In the genomic region with DNA sequence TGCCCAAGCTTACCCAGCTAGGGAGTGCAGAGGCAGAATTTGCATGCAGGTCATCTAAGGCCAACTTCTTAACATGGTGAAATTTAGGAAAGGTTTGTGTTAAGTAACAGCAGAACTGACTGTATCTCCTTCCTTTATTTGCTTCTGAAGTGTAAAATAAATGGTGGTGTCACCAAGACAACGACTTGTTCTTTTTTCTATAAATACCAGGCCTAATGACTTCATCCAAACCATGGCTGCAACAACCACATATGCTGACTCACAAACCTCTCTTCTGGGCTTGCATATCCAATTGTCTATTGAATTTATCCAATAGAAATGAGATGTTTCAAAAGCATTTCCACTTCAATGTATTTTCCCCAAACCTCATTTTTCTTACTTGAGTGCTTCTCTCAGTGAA, we compare ENCODE assay signal across 19 cellular contexts. TPM values are rescaled to one million over a fixed set of nuclear protein-coding genes. Genes with fewer than 3 reads are reported as not detected.
DNase-seq lines count a peak whose midpoint lies in the region; ATAC-seq and TF ChIP-seq lines count a peak whose summit lies in the region.
"Had no signal": no experiment of that assay in that cellular context is flagged by ENCODE, and none has a peak within 500 bp of the region (broad histone marks: within the 10 kb centered on the region; RNA-seq: fewer than 3 reads in every experiment).

No MANE protein-coding gene starts in this region.

- peak overlapping the region; percentile 2; the same call in 1 of the 2 replicates for H3K4me3 Mint-ChIP-seq in HFFc6
- no peak overlapping the region for H3K4me3 Mint-ChIP-seq in activated CD8-positive, alpha-beta memory T cell treated with anti-CD3 and anti-CD28 coated beads, Interleukin-2, amount 10 ng/mL, durations not matched to agents 7 days and 5 days
- H3K4me3 Mint-ChIP-seq: activated CD4-positive, alpha-beta T cell treated with anti-CD3 and anti-CD28 coated beads, Interleukin-2, amount 10 ng/mL, durations not matched to agents 24 days and 14 days; B cell; GM23338; memory B cell had no signal

- no peaks in the 10 kb centered on the region for H3K27me3 Mint-ChIP-seq in HFFc6 (ENCODE audit: insufficient read depth)
- no peaks in the 10 kb centered on the region for H3K27me3 Mint-ChIP-seq in activated CD8-positive, alpha-beta memory T cell treated with anti-CD3 and anti-CD28 coated beads, Interleukin-2, amount 10 ng/mL, durations not matched to agents 7 days and 5 days
- H3K27me3 Mint-ChIP-seq: activated CD4-positive, alpha-beta T cell treated with anti-CD3 and anti-CD28 coated beads, Interleukin-2, amount 10 ng/mL, durations not matched to agents 24 days and 14 days; B cell had no signal

- in situ Hi-C loops in ACHN (cut with HindIII; ENCODE audit: low pct_ligation_motif_present, low pct_unique_long_range_greater_than_20kb, low sequenced_read_pairs) = no loop called here

- ATAC-seq in GM19351 (IDR thresholded peaks at IDR 0.05; ENCODE audit: unreplicated experiment) = no peak
- no peak for ATAC-seq in activated CD8-positive, alpha-beta memory T cell treated with anti-CD3 and anti-CD28 coated beads, Interleukin-2, amount 10 ng/mL, durations not matched to agents 7 days and 5 days
- ATAC-seq: GM23338, heart left ventricle had no signal

- H3K4me3 ChIP-seq in fibroblast of the aortic adventitia (ENCODE audit: low read depth, low read length) = no peak overlapping the region
- H3K4me3 ChIP-seq: GM23338, heart left ventricle, thoracic aorta had no signal

- peaks cover 34% of the 10 kb centered on the region for H3K4me1 Mint-ChIP-seq in HFFc6 (ENCODE audit: low read depth)
- no peaks in the 10 kb centered on the region for H3K4me1 Mint-ChIP-seq in activated CD8-positive, alpha-beta memory T cell treated with anti-CD3 and anti-CD28 coated beads, Interleukin-2, amount 10 ng/mL, durations not matched to agents 7 days and 5 days
- H3K4me1 Mint-ChIP-seq: activated CD4-positive, alpha-beta T cell treated with anti-CD3 and anti-CD28 coated beads, Interleukin-2, amount 10 ng/mL, durations not matched to agents 24 days and 14 days; B cell; GM23338; memory B cell had no signal

- H3K9me3 Mint-ChIP-seq in HFFc6 = no peaks in the 10 kb centered on the region
- H3K9me3 Mint-ChIP-seq in activated CD8-positive, alpha-beta memory T cell treated with anti-CD3 and anti-CD28 coated beads, Interleukin-2, amount 10 ng/mL, durations not matched to agents 7 days and 5 days (ENCODE audit: low read depth) = no peaks in the 10 kb centered on the region
- H3K9me3 Mint-ChIP-seq: activated CD4-positive, alpha-beta T cell treated with anti-CD3 and anti-CD28 coated beads, Interleukin-2, amount 10 ng/mL, durations not matched to agents 24 days and 14 days; GM23338 had no signal

- peak overlapping the region; percentile 87 for H3K27ac Mint-ChIP-seq in HFFc6
- no peak overlapping the region for H3K27ac Mint-ChIP-seq in activated CD8-positive, alpha-beta memory T cell treated with anti-CD3 and anti-CD28 coated beads, Interleukin-2, amount 10 ng/mL, durations not matched to agents 7 days and 5 days
- H3K27ac Mint-ChIP-seq: activated CD4-positive, alpha-beta T cell treated with anti-CD3 and anti-CD28 coated beads, Interleukin-2, amount 10 ng/mL, durations not matched to agents 24 days and 14 days; B cell; GM23338; memory B cell had no signal

- no peaks in the 10 kb centered on the region for H3K36me3 Mint-ChIP-seq in HFFc6 (ENCODE audit: low read depth)
- H3K36me3 Mint-ChIP-seq in activated CD8-positive, alpha-beta memory T cell treated with anti-CD3 and anti-CD28 coated beads, Interleukin-2, amount 10 ng/mL, durations not matched to agents 7 days and 5 days = no peaks in the 10 kb centered on the region
- H3K36me3 Mint-ChIP-seq: memory B cell had no signal

- DNase-seq in ACHN (peak; percentile 20), HFFc6 (peak; percentile 93), SKM-1 treated with dmso at 0.1 percent for 144 hours (lab: John Stamatoyannopoulos, UW; ENCODE audit: unreplicated experiment) (peak; percentile 82), fibroblast of the aortic adventitia (ENCODE audit: low read depth) (peak; percentile 67), middle frontal gyrus (ENCODE audit: extremely low spot score, low spot score) (no peak)
- DNase-seq in activated T-cell treated with anti-CD3 and anti-CD28 coated beads, Interleukin-2, amount 50 U/mL, for 1 hour = no peak
- no peak for DNase-seq in activated CD8-positive, alpha-beta memory T cell treated with anti-CD3 and anti-CD28 coated beads, Interleukin-2, amount 10 ng/mL, durations not matched to agents 7 days and 5 days
- DNase-seq: activated CD4-positive, alpha-beta T cell treated with anti-CD3 and anti-CD28 coated beads, Interleukin-2, amount 10 ng/mL, durations not matched to agents 24 days and 14 days; activated gamma-delta T cell; heart left ventricle; KG1; NCI-H510A; retina had no signal

- no peak for TF ChIP-seq CTCF in HFFc6 (IDR thresholded peaks at IDR 0.05)
- no peak for TF ChIP-seq CTCF in fibroblast of the aortic adventitia (IDR thresholded peaks at IDR 0.05; ENCODE audit: insufficient read depth, low read length)

- CTCF ChIA-PET in activated CD8-positive, alpha-beta memory T cell treated with anti-CD3 and anti-CD28 coated beads, Interleukin-2, amount 10 ng/mL, durations not matched to agents 7 days and 5 days (lab: Charles Lee) = no interaction called here

RNA-seq across cellular contexts. Expression of a gene that starts 19.1 kb away (rescaled TPM):
- total RNA-seq in HFFc6 (2021; fragmentation: NEBNext Ultra II Directional; extraction: Animal tissue kit (Norgen Biotek cat#: 25700)) = 1 to 10 TPM; 1.1 to 2.4 (median 1.3) TPM
- total RNA-seq in fibroblast of the aortic adventitia (ENCODE audit: low replicate concordance) = 0.27 and 0.82 TPM in 2 replicates
- not detected for total RNA-seq in activated CD8-positive, alpha-beta memory T cell treated with anti-CD3 and anti-CD28 coated beads, Interleukin-2, amount 10 ng/mL, durations not matched to agents 7 days and 5 days
- total RNA-seq: activated CD4-positive, alpha-beta T cell treated with anti-CD3 and anti-CD28 coated beads, Interleukin-2, amount 10 ng/mL, durations not matched to agents 24 days and 14 days; B cell; SK-MEL-5 had no signal

Comparison
In these comparisons a context has a peak if more than half of its experiments do, and no peak if none do; other contexts are left out.
1. DNase-seq: peak in ACHN (single experiment), HFFc6 (single experiment), SKM-1 treated with dmso at 0.1 percent for 144 hours (single experiment) and fibroblast of the aortic adventitia (single experiment); none in middle frontal gyrus (single experiment), activated T-cell treated with anti-CD3 and anti-CD28 coated beads, Interleukin-2, amount 50 U/mL, for 1 hour (single experiment) and activated CD8-positive, alpha-beta memory T cell treated with anti-CD3 and anti-CD28 coated beads, Interleukin-2, amount 10 ng/mL, durations not matched to agents 7 days and 5 days (single experiment).